1 cellular context compared by ENCODE assay signal in the genomic region with DNA sequence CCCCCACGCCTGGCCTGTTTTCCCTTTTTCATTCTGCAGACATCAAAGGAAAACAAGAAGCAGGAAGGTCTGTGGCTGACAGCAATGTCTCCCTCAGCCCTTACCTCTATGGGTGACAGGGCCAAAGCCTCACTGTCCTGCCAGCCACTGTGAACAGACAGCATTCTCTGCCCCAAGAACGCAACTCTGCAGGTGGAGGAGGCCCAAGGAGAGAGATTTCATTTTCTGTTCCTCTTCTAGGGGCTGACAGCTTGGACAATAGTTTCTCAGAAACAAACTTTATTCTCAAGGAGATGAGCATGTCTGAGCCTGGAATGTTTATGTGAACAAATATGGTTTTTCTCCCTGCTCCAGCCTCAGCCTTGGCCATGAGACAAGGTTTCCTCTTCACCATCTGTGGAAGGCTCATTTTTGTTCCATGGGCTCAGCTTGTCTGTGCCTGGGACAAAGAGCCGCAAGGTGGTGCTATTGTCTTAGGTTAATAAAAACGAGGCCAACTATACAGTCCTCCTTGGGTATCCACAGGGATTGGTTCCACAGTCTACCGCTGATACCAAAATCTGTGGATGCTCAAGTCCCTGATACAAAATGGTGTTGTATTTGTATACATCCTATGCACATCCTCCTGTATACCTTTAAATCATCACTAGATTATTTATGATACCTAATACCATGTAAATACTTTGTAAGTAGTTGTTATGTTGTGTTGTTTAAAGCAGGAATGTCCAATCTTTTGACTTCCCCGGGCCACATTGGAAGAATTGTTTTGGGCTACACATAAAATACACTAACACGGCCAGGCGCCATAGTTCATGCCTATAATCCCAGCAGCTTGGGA.
A peak's percentile ranks its signal among the peaks of the same experiment; 100 is the strongest.
TF ChIP-seq lines count a peak whose summit lies in the region.

No MANE protein-coding gene starts in this region.

TF ChIP-seq in K562, 482 proteins besides CTCF, POLR2A, EP300 and RAD21:
- no peak for TF ChIP-seq PML (IDR thresholded peaks at IDR 0.05; ENCODE audit: low read length)
- TF ChIP-seq NR2F6 (CRISPR knock-in tag; IDR thresholded peaks at IDR 0.05), result no peak
- no peak for TF ChIP-seq PHF8 (IDR thresholded peaks at IDR 0.05; ENCODE audit: borderline replicate concordance, low read length)
- peak; percentile 37; the same call in 1 of the 2 replicates for TF ChIP-seq STAG1 (CRISPR knock-in tag; IDR thresholded peaks at IDR 0.05; ENCODE audit: borderline replicate concordance)
- TF ChIP-seq SMC3 (conservative IDR thresholded peaks at IDR 0.05; ENCODE audit: insufficient read depth, low read depth, low read length), result peak; percentile 32; the same call in 1 of the 2 replicates
TF ChIP-seq in K562: peak in this region for 2.
